Comparison of ENCODE assay signal across 11 cellular contexts in genomic region chr13:43783820-43784219, GRCh38. TPM values are rescaled to one million over a fixed set of nuclear protein-coding genes. Genes with fewer than 3 reads are reported as not detected.
DNase-seq lines count a peak whose midpoint lies in the region; ATAC-seq, FAIRE-seq and TF ChIP-seq lines count a peak whose summit lies in the region.
"Had no signal": no experiment of that assay in that cellular context is flagged by ENCODE, and none has a peak within 500 bp of the region (broad histone marks: within the 10 kb centered on the region; RNA-seq: fewer than 3 reads in every experiment).

No MANE protein-coding gene starts in this region.

- H3K9me3 Mint-ChIP-seq in HFFc6: no peaks in the 10 kb centered on the region

- H3K4me3 Mint-ChIP-seq in HFFc6: no peak overlapping the region
- H3K4me3 Mint-ChIP-seq: activated CD8-positive, alpha-beta T cell treated with anti-CD3 and anti-CD28 coated beads, Interleukin-2, amount 10 ng/mL, durations not matched to agents 7 days and 5 days had no signal

- H3K36me3 Mint-ChIP-seq in HFFc6 (ENCODE audit: low read depth): no peaks in the 10 kb centered on the region

- no peak overlapping the region for H3K27ac Mint-ChIP-seq in HFFc6
- H3K27ac Mint-ChIP-seq: activated CD8-positive, alpha-beta T cell treated with anti-CD3 and anti-CD28 coated beads, Interleukin-2, amount 10 ng/mL, durations not matched to agents 7 days and 5 days had no signal

- peak; percentile 15 for DNase-seq in AG08396 (ENCODE audit: low spot score)
- peak; percentile 60 for DNase-seq in HFFc6
- peak; percentile 91 for DNase-seq in NCI-H748 (lab: John Stamatoyannopoulos, UW; ENCODE audit: unreplicated experiment)
- DNase-seq in fibroblast of villous mesenchyme (ENCODE audit: low read depth): peak; percentile 23
- no peak for DNase-seq in GM19239 (ENCODE audit: insufficient read length, low spot score)
- DNase-seq in WERI-Rb-1: no peak
- DNase-seq: activated CD8-positive, alpha-beta T cell treated with anti-CD3 and anti-CD28 coated beads, Interleukin-2, amount 10 ng/mL, durations not matched to agents 7 days and 5 days; colonic mucosa; DND-41 had no signal

- H3K9me3 ChIP-seq in WERI-Rb-1 (ENCODE audit: severe bottlenecking): no peaks in the 10 kb centered on the region
- H3K9me3 ChIP-seq: colonic mucosa had no signal

- ATAC-seq in GM19395 (IDR thresholded peaks at IDR 0.05; ENCODE audit: unreplicated experiment): no peak
- no peak for ATAC-seq in GM18498 (IDR thresholded peaks at IDR 0.05; ENCODE audit: unreplicated experiment)
- ATAC-seq: activated CD8-positive, alpha-beta T cell treated with anti-CD3 and anti-CD28 coated beads, Interleukin-2, amount 10 ng/mL, durations not matched to agents 7 days and 5 days had no signal

- no peaks in the 10 kb centered on the region for H3K36me3 ChIP-seq in WERI-Rb-1
- H3K36me3 ChIP-seq: colonic mucosa had no signal

- no peaks in the 10 kb centered on the region; the same call in 1 of the 2 replicates for H3K27me3 Mint-ChIP-seq in HFFc6 (ENCODE audit: insufficient read depth)

- no peak overlapping the region for H3K27ac ChIP-seq in WERI-Rb-1
- H3K27ac ChIP-seq: colonic mucosa had no signal

- TF ChIP-seq CTCF in HFFc6 (IDR thresholded peaks at IDR 0.05) (no peak), fibroblast of villous mesenchyme (IDR thresholded peaks at IDR 0.05; ENCODE audit: insufficient read depth, low read depth, low read length) (no peak), WERI-Rb-1 (IDR thresholded peaks at IDR 0.05; ENCODE audit: low read depth, low read length) (no peak)

- peaks cover 19% of the 10 kb centered on the region for H3K4me1 Mint-ChIP-seq in HFFc6 (ENCODE audit: low read depth)

- no peak for FAIRE-seq in GM19239 (lab: Jason Lieb, UNC)

- H3K27me3 ChIP-seq in WERI-Rb-1 (ENCODE audit: insufficient read depth, low read depth, severe bottlenecking): no peaks in the 10 kb centered on the region

- H3K4me3 ChIP-seq in fibroblast of villous mesenchyme (ENCODE audit: low read depth, low read length) (no peak overlapping the region), WERI-Rb-1 (ENCODE audit: low read depth, low read length) (no peak overlapping the region)
- H3K4me3 ChIP-seq: colonic mucosa had no signal

RNA-seq across cellular contexts. Expression of gene ENOX1, which starts 3.0 kb away (rescaled TPM):
- total RNA-seq in HFFc6 (2021; fragmentation: NEBNext Ultra II Directional; extraction: Animal tissue kit (Norgen Biotek cat#: 25700)): 1 to 10 TPM in 2 of 6 experiments, under 1 TPM in 4; 0.50 to 3.2 (median 0.64) TPM
- 1.3 and 2.2 TPM in 2 replicates for total RNA-seq in fibroblast of villous mesenchyme

Comparison
In these comparisons a context has a peak if more than half of its experiments do, and no peak if none do; other contexts are left out.
1. DNase-seq: peak in AG08396 (single experiment), HFFc6 (single experiment), NCI-H748 (single experiment) and fibroblast of villous mesenchyme (single experiment); none in GM19239 (single experiment) and WERI-Rb-1 (single experiment).